ENCODE assay signal across 8 cellular contexts in the genomic region with DNA sequence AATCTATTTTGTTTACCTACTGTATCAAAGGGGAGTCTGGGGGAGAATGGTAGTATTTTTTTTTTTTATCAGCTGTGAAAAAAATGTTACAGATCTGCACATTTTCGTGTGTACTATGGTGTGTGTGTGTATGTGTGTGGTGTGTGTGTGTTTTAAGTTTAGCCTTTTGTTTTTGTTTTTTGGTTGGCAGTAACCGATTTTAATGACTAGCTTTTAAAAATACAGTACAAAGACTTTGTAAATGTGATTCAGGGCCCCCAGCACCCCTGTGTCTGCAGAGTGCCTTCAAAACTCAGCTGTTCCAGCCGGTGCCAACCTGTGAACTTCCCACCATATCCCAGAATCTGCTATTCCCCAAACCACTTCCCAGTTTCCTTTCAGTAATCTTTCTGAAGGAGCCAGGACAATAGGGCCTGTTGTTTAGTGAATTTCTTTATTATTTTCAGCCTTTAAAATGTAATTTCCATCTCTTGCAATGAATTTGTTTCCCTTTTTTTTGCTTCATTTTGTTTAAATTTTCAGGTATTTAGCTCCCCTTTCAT. TPM values are rescaled to one million over a fixed set of nuclear protein-coding genes. Genes with fewer than 3 reads are reported as not detected.
DNase-seq lines count a peak whose midpoint lies in the region; ATAC-seq and TF ChIP-seq lines count a peak whose summit lies in the region.

No MANE protein-coding gene starts in this region.

- DNase-seq in AG09309 (ENCODE audit: low read depth) = no peak
- no peak for DNase-seq in colonic mucosa
- DNase-seq in naive B cell = no peak
- no peak for DNase-seq in epidermal melanocyte (ENCODE audit: insufficient read length, low spot score)
- no peak for DNase-seq in omental fat pad (ENCODE audit: low spot score)

- no peaks in the 10 kb centered on the region for H3K27me3 ChIP-seq in KMS-11 (ENCODE audit: insufficient read depth, low read depth)
- H3K27me3 ChIP-seq in colonic mucosa = no peaks in the 10 kb centered on the region

- peaks cover 47 to 54% (median 52%) of the 10 kb centered on the region in 3 donors for H3K4me1 Mint-ChIP-seq in naive B cell

- no peaks in the 10 kb centered on the region for H3K9me3 Mint-ChIP-seq in naive B cell

- H3K27ac ChIP-seq in KMS-11 (no peak overlapping the region), colonic mucosa (peak overlapping the region; percentile 97)

- ATAC-seq in naive B cell (ENCODE audit: low read depth in 2 of 2) = no peak
- no peak for ATAC-seq in HG03460 (IDR thresholded peaks at IDR 0.05; ENCODE audit: unreplicated experiment)
- ATAC-seq in GM18867 (IDR thresholded peaks at IDR 0.05; ENCODE audit: unreplicated experiment) = no peak
- ATAC-seq in omental fat pad (ENCODE audit: low FRiP score) = no peak

- no peaks in the 10 kb centered on the region for H3K36me3 Mint-ChIP-seq in naive B cell

- H4K20me1 ChIP-seq in KMS-11 (ENCODE audit: insufficient read depth) = peaks cover 28% of the 10 kb centered on the region

- peaks cover 36% of the 10 kb centered on the region for H3K4me1 ChIP-seq in KMS-11 (ENCODE audit: low read depth, poor library complexity, severe bottlenecking)
- peaks cover 3% of the 10 kb centered on the region for H3K4me1 ChIP-seq in colonic mucosa

- H3K9ac ChIP-seq in KMS-11 (peak overlapping the region; percentile 80; the same call in 1 of the 2 replicates), colonic mucosa (ENCODE audit: low read depth in 2 of 2, low read length in 2 of 2) (peak overlapping the region; percentile 31 to 55)

- H3K4me3 Mint-ChIP-seq in naive B cell = peak overlapping the region; percentile 53 to 100 (median 96)

- peak overlapping the region; percentile 84 for H3K4me2 ChIP-seq in KMS-11

- H3K79me2 ChIP-seq in KMS-11 (ENCODE audit: insufficient read depth, low read depth) = peaks cover 63% of the 10 kb centered on the region

- H2AFZ ChIP-seq in KMS-11 (ENCODE audit: low read depth) = no peak overlapping the region

- peak overlapping the region in 2 of 6 donors; percentile 63 to 96 for H3K27ac Mint-ChIP-seq in naive B cell

- no peaks in the 10 kb centered on the region for H3K27me3 Mint-ChIP-seq in naive B cell

- no peak for TF ChIP-seq CTCF in AG09309 (IDR thresholded peaks at IDR 0.05; ENCODE audit: control insufficient read depth, insufficient read depth, low read depth, low read length, missing control alignments)
- TF ChIP-seq CTCF in KMS-11 (conservative IDR thresholded peaks at IDR 0.05; ENCODE audit: low read depth, low read length) = no peak
- TF ChIP-seq CTCF in colonic mucosa (IDR thresholded peaks at IDR 0.05) = no peak
- TF ChIP-seq CTCF in omental fat pad (IDR thresholded peaks at IDR 0.05) = no peak

- H3K36me3 ChIP-seq in KMS-11 (ENCODE audit: insufficient read depth) = no peaks in the 10 kb centered on the region; the same call in 1 of the 2 replicates
- H3K36me3 ChIP-seq in colonic mucosa = no peaks in the 10 kb centered on the region

- H3K4me3 ChIP-seq in AG09309 (ENCODE audit: control insufficient read depth, low read depth, low read length) = peak overlapping the region; percentile 83
- H3K4me3 ChIP-seq in KMS-11 (IDR thresholded peaks at IDR 0.05; ENCODE audit: insufficient read depth, low read depth, low read length) = peak overlapping the region; percentile 17
- peak overlapping the region; percentile 84 for H3K4me3 ChIP-seq in colonic mucosa

- intact Hi-C loops in colonic mucosa (cut with DNase I) = loop anchor here (5.0 kb wide), 1 partner anchor 117 kb away; no protein-coding TSS in a partner anchor

- no peaks in the 10 kb centered on the region for H3K9me3 ChIP-seq in colonic mucosa

RNA-seq across cellular contexts. Expression of gene RAP2B, which starts 2.1 kb away (rescaled TPM):
- total RNA-seq in colonic mucosa (10 to 100 TPM; 10.6 to 23.5 TPM), omental fat pad (10 to 100 TPM; 14.7 to 28.1 (median 20.8) TPM)
- 1 to 10 TPM; 5.4 to 9.3 (median 7.5) TPM for polyA plus RNA-seq in naive B cell (ENCODE audit: low read depth in 6 of 6)

Comparison
In these comparisons a context has a peak if more than half of its experiments do, and no peak if none do; other contexts are left out.
1. H3K4me3 ChIP-seq: peak in every context shown above with its lines; median percentile 84 in colonic mucosa; 83 in AG09309; 17 in KMS-11.